ENCODE assay signal across 26 cellular contexts in the genomic region with DNA sequence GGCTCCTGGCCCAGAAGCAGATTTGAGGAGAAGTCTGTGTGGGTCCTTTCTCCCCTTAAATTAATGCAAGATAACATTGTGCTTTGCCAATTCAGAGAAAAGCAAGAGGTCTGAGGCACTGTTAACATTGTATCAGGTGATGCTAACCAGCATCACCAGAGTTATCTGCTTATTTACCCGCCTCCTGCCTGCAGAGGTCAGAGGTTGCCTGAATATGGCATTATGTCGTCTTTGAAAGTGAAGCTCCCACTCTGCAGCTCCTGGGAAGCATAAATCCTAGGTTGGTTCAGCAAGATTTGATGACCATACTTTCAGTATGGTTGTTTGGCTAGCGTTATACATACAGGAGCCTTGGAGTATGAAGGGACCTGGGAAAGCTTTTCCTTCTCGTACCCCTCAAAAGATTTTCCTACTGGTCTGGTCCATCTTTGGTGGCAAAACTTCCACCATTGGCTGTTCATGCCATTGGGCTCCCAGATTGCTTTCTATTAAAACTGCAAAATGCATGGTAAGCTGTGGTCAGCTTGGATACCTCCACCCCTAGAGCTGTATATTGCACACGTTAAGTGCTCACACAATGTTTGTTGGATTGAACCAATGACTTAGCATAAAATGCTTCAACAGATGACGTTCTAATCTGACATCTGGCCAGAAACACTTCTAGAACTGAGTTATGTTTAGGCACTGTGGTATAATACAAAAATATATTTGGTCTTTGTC. TPM values are rescaled to one million over a fixed set of nuclear protein-coding genes. Genes with fewer than 3 reads are reported as not detected.
DNase-seq lines count a peak whose midpoint lies in the region; ATAC-seq, FAIRE-seq and TF ChIP-seq lines count a peak whose summit lies in the region.
"Had no signal": no experiment of that assay in that cellular context is flagged by ENCODE, and none has a peak within 500 bp of the region (broad histone marks: within the 10 kb centered on the region; RNA-seq: fewer than 3 reads in every experiment).

No MANE protein-coding gene starts in this region.

- H3K18ac ChIP-seq in H1 (ENCODE audit: extremely low read depth, low read length) = 0 out of 2 replicates have a peak overlapping the region, but pooled peaks have one; percentile 5

- no peak overlapping the region for H2AFZ ChIP-seq in H1 (ENCODE audit: low read length)
- H2AFZ ChIP-seq: parathyroid adenoma had no signal

- intact Hi-C loops in sigmoid colon (cut with DNase I) = no loop called here

- peaks cover 0 to 19% of the 10 kb centered on the region in 2 experiments; a peak in 2 of 4 replicates for H3K79me2 ChIP-seq in H1 (ENCODE audit: control insufficient read depth in 1 of 2, insufficient read depth in 2 of 2, low read length in 2 of 2)

- CTCF ChIA-PET in AG04450 (lab: Charles Lee) (interaction anchor here (0.6 to 2.7 kb wide), 6 partner anchors 24 to 129 kb away, joined by 3 to 11 read pairs (median 3); a partner anchor contains a TSS), H1 (lab: Charles Lee; ENCODE audit: partially characterized antibody) (interaction anchor here (0.7 to 2.2 kb wide), 5 partner anchors 20 to 50 kb away, joined by 3 to 7 read pairs (median 4); a partner anchor contains a TSS)

- no peak overlapping the region for H2BK5ac ChIP-seq in H1 (ENCODE audit: low read depth, low read length)

- no peak overlapping the region for H3K4me2 ChIP-seq in H1 (ENCODE audit: insufficient read depth in 1 of 2, low read depth in 2 of 2, low read length in 2 of 2)

- no peak overlapping the region for H3K4me3 Mint-ChIP-seq in neural crest cell
- H3K4me3 Mint-ChIP-seq: activated naive CD4-positive, alpha-beta T cell treated with anti-CD3 and anti-CD28 coated beads, Interleukin-2, amount 10 ng/mL, durations not matched to agents 7 days and 5 days; activated T-cell treated with anti-CD3 and anti-CD28 coated beads, Interleukin-2, amount 50 U/mL, for 72 hours; CD8-positive, alpha-beta T cell; naive thymus-derived CD8-positive, alpha-beta T cell had no signal

- DNase-seq in AG04450 (ENCODE audit: low read depth, low spot score) (no peak), NCI-H2227 (lab: John Stamatoyannopoulos, UW; ENCODE audit: unreplicated experiment) (peak; percentile 17), H1 (ENCODE audit: low read depth in 1 of 2, low spot score in 2 of 2) (no peak), neural crest cell (ENCODE audit: low read depth, low spot score) (no peak), NCI-H1436 (lab: John Stamatoyannopoulos, UW) (no peak), SKM-1 (lab: John Stamatoyannopoulos, UW; ENCODE audit: unreplicated experiment) (no peak), sigmoid colon (no peak)
- DNase-seq: activated CD4-positive, alpha-beta T cell treated with anti-CD3 and anti-CD28 coated beads for 1 hour; activated naive CD4-positive, alpha-beta T cell treated with anti-CD3 and anti-CD28 coated beads, Interleukin-2, amount 10 ng/mL, durations not matched to agents 7 days and 5 days; activated T-cell treated with anti-CD3 and anti-CD28 coated beads, Interleukin-2, amount 50 U/mL, for 72 hours; aorta; CD8-positive, alpha-beta T cell; DND-41; naive thymus-derived CD8-positive, alpha-beta T cell; NCI-H1092; NCI-H1930; NCI-H226; NCI-H774; SHP77 treated with DMSO at 0.1 percent for 48 hours; T-helper 1 cell had no signal

- H2BK12ac ChIP-seq in H1 (ENCODE audit: low read depth, low read length) = no peak overlapping the region

- H3K9me3 ChIP-seq in AG04450 (ENCODE audit: control insufficient read depth, insufficient read depth, low read length) (peaks cover 5% of the 10 kb centered on the region), H1 (ENCODE audit: insufficient read depth in 2 of 2, low read depth in 1 of 2, low read length in 1 of 2) (peaks cover 13% of the 10 kb centered on the region in 2 experiments), sigmoid colon (no peaks in the 10 kb centered on the region)
- H3K9me3 ChIP-seq: thoracic aorta had no signal

- H3K9ac ChIP-seq in H1 (replicated peaks in 1 of 4; ENCODE audit: extremely low read depth in 1 of 4, low read depth in 3 of 4, low read length in 3 of 4) = no peak overlapping the region
- H3K9ac ChIP-seq: parathyroid adenoma had no signal

- H3K23me2 ChIP-seq in H1 (ENCODE audit: low read depth, low read length) = no peaks in the 10 kb centered on the region

- no peak overlapping the region for H3K56ac ChIP-seq in H1 (replicated peaks; ENCODE audit: insufficient read length, low read depth, low read length)

- H2AK5ac ChIP-seq in H1 (ENCODE audit: low read depth, low read length) = no peak overlapping the region

- H3K27ac Mint-ChIP-seq in neural crest cell (ENCODE audit: unreplicated experiment) = peak overlapping the region; percentile 43
- H3K27ac Mint-ChIP-seq: activated naive CD4-positive, alpha-beta T cell treated with anti-CD3 and anti-CD28 coated beads, Interleukin-2, amount 10 ng/mL, durations not matched to agents 7 days and 5 days; activated T-cell treated with anti-CD3 and anti-CD28 coated beads, Interleukin-2, amount 50 U/mL, for 72 hours; CD8-positive, alpha-beta T cell had no signal

- TF ChIP-seq POLR2A in H1 (IDR thresholded peaks at IDR 0.05; ENCODE audit: control extremely low read depth in 1 of 2, low read depth in 2 of 2, low read length in 2 of 2) = no peak
- no peak for TF ChIP-seq POLR2A in sigmoid colon (IDR thresholded peaks at IDR 0.05)

- peaks cover 34% of the 10 kb centered on the region for H3K4me1 Mint-ChIP-seq in neural crest cell
- H3K4me1 Mint-ChIP-seq: activated naive CD4-positive, alpha-beta T cell treated with anti-CD3 and anti-CD28 coated beads, Interleukin-2, amount 10 ng/mL, durations not matched to agents 7 days and 5 days had no signal

- 95% methylated on average over 6 of the region's 6 CpGs; no CpG with 5 or more reads in 1 of the 2 experiments for WGBS in H1 (ENCODE audit: extremely low coverage in 1 of 2, insufficient coverage in 1 of 2, insufficient read length in 1 of 2, insufficient replicate concordance in 2 of 2, low coverage in 1 of 2, low lambda C conversion rate in 2 of 2, missing lambda C conversion rate in 1 of 2), 2 experiments
- 83 to 88% methylated on average over 6 of the region's 6 CpGs for WGBS in sigmoid colon, 2 donors

- no peak overlapping the region for H3K14ac ChIP-seq in H1 (ENCODE audit: insufficient read length)

- peaks cover 2% of the 10 kb centered on the region; the same call in 1 of the 2 replicates for H3K79me1 ChIP-seq in H1 (ENCODE audit: low read depth, low read length)

- H4K20me1 ChIP-seq in H1 (replicated peaks in 1 of 2; ENCODE audit: control insufficient read depth in 1 of 2, insufficient read depth in 2 of 2, low read length in 2 of 2) = no peaks in the 10 kb centered on the region

- peak overlapping the region; percentile 11 for H3K27ac ChIP-seq in AG04450 (ENCODE audit: low read depth, low read length)
- no peak overlapping the region for H3K27ac ChIP-seq in H1 (ENCODE audit: low read depth, low read length)
- peak overlapping the region in 2 of 4 donors; percentile 78 for H3K27ac ChIP-seq in sigmoid colon
- H3K27ac ChIP-seq: parathyroid adenoma had no signal

- H3K36me3 Mint-ChIP-seq in neural crest cell (ENCODE audit: low read depth) = peaks cover 21% of the 10 kb centered on the region

- TF ChIP-seq EP300 in H1 (IDR thresholded peaks at IDR 0.05; ENCODE audit: borderline replicate concordance in 1 of 2, low read depth in 2 of 2, low read length in 2 of 2) (no peak), sigmoid colon (IDR thresholded peaks at IDR 0.05) (no peak)

- TF ChIP-seq CTCF in AG04450 (IDR thresholded peaks at IDR 0.05; ENCODE audit: low read depth, low read length) (no peak), H1 (IDR thresholded peaks at IDR 0.05; ENCODE audit: control extremely low read depth in 1 of 3, insufficient read depth in 1 of 3, low read depth in 1 of 3, low read length in 3 of 3) (no peak), neural crest cell (conservative IDR thresholded peaks at IDR 0.05) (no peak), sigmoid colon (IDR thresholded peaks at IDR 0.05) (no peak)

- no peak overlapping the region for H4K91ac ChIP-seq in H1 (replicated peaks; ENCODE audit: insufficient read length, low read length)

- no peak overlapping the region for H3K4ac ChIP-seq in H1 (replicated peaks; ENCODE audit: insufficient read length, low read depth, low read length)

- POLR2A ChIA-PET in AG04450 (lab: Yijun Ruan, JAX) = interaction anchor here (1.6 to 2.8 kb wide), 2 partner anchors 12 to 21 kb away, joined by 3 to 22 read pairs; no protein-coding TSS in a partner anchor
- POLR2A ChIA-PET in H1 (lab: Charles Lee; ENCODE audit: partially characterized antibody) = interaction anchor here (0.9 to 3.1 kb wide), 5 partner anchors 11 to 71 kb away, joined by 3 to 10 read pairs (median 3); no protein-coding TSS in a partner anchor

- peaks cover 8% of the 10 kb centered on the region for H3K9me3 Mint-ChIP-seq in neural crest cell
- H3K9me3 Mint-ChIP-seq: activated T-cell treated with anti-CD3 and anti-CD28 coated beads, Interleukin-2, amount 50 U/mL, for 72 hours had no signal

- H3K4me3 ChIP-seq in AG04450 (ENCODE audit: low read depth, low read length) = no peak overlapping the region
- H3K4me3 ChIP-seq in H1 (ENCODE audit: extremely low read depth in 1 of 4, insufficient read depth in 2 of 4, low read depth in 3 of 4, low read length in 4 of 4) = no peak overlapping the region
- H3K4me3 ChIP-seq in sigmoid colon = no peak overlapping the region
- H3K4me3 ChIP-seq: thoracic aorta had no signal

- ATAC-seq in GM21619 (IDR thresholded peaks at IDR 0.05; ENCODE audit: unreplicated experiment) = no peak
- ATAC-seq: CD8-positive, alpha-beta T cell; esophagus mucosa; naive thymus-derived CD8-positive, alpha-beta T cell had no signal

- no peak for FAIRE-seq in H1 (lab: Jason Lieb, UNC)
- FAIRE-seq: GM12892, TTC549 had no signal

- TF ChIP-seq RAD21 in H1 (IDR thresholded peaks at IDR 0.05 in 1 of 2, conservative IDR thresholded peaks at IDR 0.05 in 1 of 2; ENCODE audit: low read depth in 2 of 2, low read length in 2 of 2) = peak in 1 of 2 experiments; percentile 38; a peak in 2 of 4 replicates

- no peak overlapping the region for H4K5ac ChIP-seq in H1 (ENCODE audit: insufficient read length, low read depth, low read length)

- H3K27me3 Mint-ChIP-seq in neural crest cell (ENCODE audit: low read depth) = no peaks in the 10 kb centered on the region
- H3K27me3 Mint-ChIP-seq: naive thymus-derived CD8-positive, alpha-beta T cell had no signal

- H3K36me3 ChIP-seq in H1 (ENCODE audit: control insufficient read depth in 2 of 4, insufficient read depth in 4 of 4, low read length in 3 of 4) = peaks cover 0 to 5% (median 1%) of the 10 kb centered on the region in 4 experiments; a peak in 3 of 8 replicates
- no peaks in the 10 kb centered on the region for H3K36me3 ChIP-seq in sigmoid colon
- H3K36me3 ChIP-seq: thoracic aorta had no signal

- H3K27me3 ChIP-seq in AG04450 (ENCODE audit: control insufficient read depth, insufficient read depth, low read length) (no peaks in the 10 kb centered on the region), H1 (replicated peaks in 1 of 4; ENCODE audit: control insufficient read depth in 3 of 4, extremely low read depth in 1 of 4, insufficient read depth in 3 of 4, low read length in 3 of 4) (no peaks in the 10 kb centered on the region), sigmoid colon (no peaks in the 10 kb centered on the region)

- no peak overlapping the region for H2BK15ac ChIP-seq in H1 (ENCODE audit: low read length)

- H3K4me1 ChIP-seq in H1 (replicated peaks in 1 of 4; ENCODE audit: control insufficient read depth in 3 of 4, insufficient read depth in 4 of 4, low read length in 3 of 4) = peaks cover 7 to 20% (median 16%) of the 10 kb centered on the region in 4 experiments; a peak in 4 of 7 replicates
- H3K4me1 ChIP-seq in sigmoid colon = peaks cover 0 to 50% (median 37%) of the 10 kb centered on the region in 4 donors

- H4K8ac ChIP-seq in H1 (ENCODE audit: extremely low read depth, insufficient read depth, low read length) = no peak overlapping the region

- no peak overlapping the region for H2BK20ac ChIP-seq in H1 (ENCODE audit: low read length)

- H3K23ac ChIP-seq in H1 (ENCODE audit: insufficient read length) = no peak overlapping the region

- H2BK120ac ChIP-seq in H1 (replicated peaks; ENCODE audit: low read depth, low read length) = no peak overlapping the region

RNA-seq across cellular contexts. Expression of a gene that starts 24.1 kb away (rescaled TPM):
- 27.9 and 42.6 TPM in 2 replicates for polyA plus RNA-seq in AG04450 (2011; rRNA removed)
- 55.4 and 114 TPM in 2 replicates for polyA minus RNA-seq in AG04450 (2011; rRNA and poly(A)+ RNA removed)
- total RNA-seq in H1 (2021; fragmentation: NEBNext Ultra II Directional; extraction: Animal tissue kit (Norgen Biotek cat#: 25700)) = 27.5 and 32.4 TPM in 2 replicates
- 5.9 and 9.9 TPM in 2 replicates for polyA plus RNA-seq in H1 (2011; rRNA removed)
- 12.8 TPM for polyA plus RNA-seq in H1 (2011; cell fraction: cytosol; rRNA removed)
- polyA plus RNA-seq in H1 (2011; cell fraction: nucleus; rRNA removed) = 8.5 TPM
- polyA plus RNA-seq in H1 (2012, experiment 1 of 2) = 12.2 to 24.6 TPM (median 15.0 TPM) in 4 replicates
- polyA plus RNA-seq in H1 (2012, experiment 2 of 2) = 1.4 TPM
- polyA plus RNA-seq in H1 (2013, experiment 1 of 2) = 28.1 TPM
- 26.4 TPM for polyA plus RNA-seq in H1 (2013, experiment 2 of 2)
- polyA minus RNA-seq in H1 (2011; rRNA and poly(A)+ RNA removed) = 73.8 and 104 TPM in 2 replicates
- 29.0 TPM for polyA minus RNA-seq in H1 (2011; cell fraction: cytosol; rRNA and poly(A)+ RNA removed)
- polyA minus RNA-seq in H1 (2011; cell fraction: nucleus; rRNA and poly(A)+ RNA removed) = 131 TPM
- 76.0 and 76.6 TPM in 2 replicates for total RNA-seq in neural crest cell
- 10 to 100 TPM; 55.5 to 88.5 (median 85.5) TPM for total RNA-seq in sigmoid colon
- 10 to 100 TPM; 13.8 to 20.1 (median 15.2) TPM for polyA plus RNA-seq in sigmoid colon

RNA-seq across cellular contexts. Expression of a gene that starts 26.2 kb away (rescaled TPM):
- polyA plus RNA-seq in AG04450 (2011; rRNA removed) = 1.2 and 1.4 TPM in 2 replicates
- 2.5 and 3.6 TPM in 2 replicates for polyA minus RNA-seq in AG04450 (2011; rRNA and poly(A)+ RNA removed)
- 3.8 and 4.5 TPM in 2 replicates for total RNA-seq in H1 (2021; fragmentation: NEBNext Ultra II Directional; extraction: Animal tissue kit (Norgen Biotek cat#: 25700))
- polyA plus RNA-seq in H1 (2011; rRNA removed) = 5.3 and 5.9 TPM in 2 replicates
- 10.1 TPM for polyA plus RNA-seq in H1 (2011; cell fraction: cytosol; rRNA removed)
- polyA plus RNA-seq in H1 (2011; cell fraction: nucleus; rRNA removed) = 8.1 TPM
- 6.7 to 11.2 TPM (median 9.3 TPM) in 4 replicates for polyA plus RNA-seq in H1 (2012, experiment 1 of 2)
- 6.5 TPM for polyA plus RNA-seq in H1 (2012, experiment 2 of 2)
- polyA plus RNA-seq in H1 (2013, experiment 1 of 2) = 3.1 TPM
- 2.5 TPM for polyA plus RNA-seq in H1 (2013, experiment 2 of 2)
- 9.4 and 12.5 TPM in 2 replicates for polyA minus RNA-seq in H1 (2011; rRNA and poly(A)+ RNA removed)
- 5.3 TPM for polyA minus RNA-seq in H1 (2011; cell fraction: cytosol; rRNA and poly(A)+ RNA removed)
- 29.4 TPM for polyA minus RNA-seq in H1 (2011; cell fraction: nucleus; rRNA and poly(A)+ RNA removed)
- total RNA-seq in neural crest cell = 0.61 and 0.75 TPM in 2 replicates
- under 1 TPM in 2 of 4 donors, not detected in 2; 0.55 to 0.71 TPM for total RNA-seq in sigmoid colon
- polyA plus RNA-seq in sigmoid colon = 1 to 10 TPM; 4.6 to 9.5 (median 6.6) TPM
- total RNA-seq: CD8-positive, alpha-beta T cell; naive thymus-derived CD8-positive, alpha-beta T cell had no signal
- polyA plus RNA-seq: naive thymus-derived CD8-positive, alpha-beta T cell had no signal
